Comparison of ENCODE assay signal across 16 cellular contexts in the genomic region with DNA sequence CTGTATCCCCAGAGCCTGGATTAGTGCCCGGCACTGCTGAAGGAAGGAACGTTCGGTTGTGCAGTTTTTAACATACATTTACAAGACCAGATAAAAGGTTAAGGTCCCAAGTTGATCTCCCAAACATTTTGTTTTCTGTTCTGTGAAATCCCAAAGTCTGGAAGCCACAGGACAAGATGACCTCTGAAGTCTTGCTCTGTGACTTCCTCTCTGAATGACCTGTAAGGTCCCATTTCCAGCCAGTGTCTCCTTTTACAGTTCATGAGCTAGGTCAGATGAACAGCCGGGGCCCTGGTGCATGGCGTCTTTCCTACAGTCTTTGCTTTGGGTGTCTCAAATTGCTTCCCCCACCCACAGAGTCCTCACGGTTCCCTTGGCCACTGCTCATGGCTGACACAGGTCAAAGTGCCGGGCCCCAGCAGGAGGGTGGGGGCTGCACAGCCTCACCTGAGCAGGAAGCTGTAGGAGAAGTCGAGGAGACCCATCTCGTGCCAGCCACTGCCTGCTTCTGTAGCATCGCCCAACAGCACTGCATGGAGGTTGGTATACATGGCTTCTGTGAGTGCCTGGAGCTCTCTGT.
"Had no signal": no experiment of that assay in that cellular context is flagged by ENCODE, and none has a peak within 500 bp of the region (broad histone marks: within the 10 kb centered on the region; RNA-seq: fewer than 3 reads in every experiment).

No MANE protein-coding gene starts in this region.

- H3K9me3 Mint-ChIP-seq: natural killer cell treated with Interleukin-12 subunit alpha and Interleukin-12 subunit beta and Interleukin-15 and Interleukin-18, amount 100 ng/mL, for 72 hours had no signal

- H3K4me3 ChIP-seq: body of pancreas, hepatocyte, SK-N-MC, spleen had no signal

- H2AFZ ChIP-seq: hepatocyte had no signal

- H3K27me3 ChIP-seq: body of pancreas, hepatocyte had no signal

- H3K4me2 ChIP-seq: hepatocyte had no signal

- H3K9me3 ChIP-seq: body of pancreas had no signal

- FAIRE-seq: colon, kidney, urothelium cell line had no signal

- H3K4me3 Mint-ChIP-seq: activated T-cell treated with anti-CD3 and anti-CD28 coated beads, Interleukin-2, amount 50 U/mL, for 4 hours; natural killer cell treated with Interleukin-12 subunit alpha and Interleukin-12 subunit beta and Interleukin-15 and Interleukin-18, amount 100 ng/mL, for 72 hours; stimulated activated naive CD8-positive, alpha-beta T cell treated with anti-CD3 and anti-CD28 coated beads, Interleukin-15, amount 100 ng/mL, for 72 hours had no signal

- H3K36me3 ChIP-seq: spleen had no signal

- DNase-seq: activated CD4-positive, alpha-beta T cell treated with anti-CD3 and anti-CD28 coated beads, Interleukin-2, amount 50 U/mL, for 48 hours; activated CD4-positive, CD25-positive, alpha-beta regulatory T cell treated with anti-CD3 and anti-CD28 coated beads, Interleukin-2, amount 50 U/mL, for 72 hours; activated naive CD4-positive, alpha-beta T cell treated with Interleukin-2 at 50 U/mL for 16 hours; activated T-cell treated with anti-CD3 and anti-CD28 coated beads, Interleukin-2, amount 50 U/mL, for 4 hours; body of pancreas; caudate nucleus; kidney; left ventricle myocardium superior; mesendoderm; spleen; stimulated activated naive CD8-positive, alpha-beta T cell treated with anti-CD3 and anti-CD28 coated beads, Interleukin-15, amount 100 ng/mL, for 72 hours had no signal

- H3K27ac ChIP-seq: body of pancreas, hepatocyte, SK-N-MC, spleen had no signal

- H3K27me3 Mint-ChIP-seq: natural killer cell treated with Interleukin-12 subunit alpha and Interleukin-12 subunit beta and Interleukin-15 and Interleukin-18, amount 100 ng/mL, for 72 hours had no signal

- H3K79me2 ChIP-seq: hepatocyte had no signal

- H3K4me1 ChIP-seq: body of pancreas, spleen had no signal
